8 cellular contexts compared by ENCODE assay signal in genomic region chr7:5665106-5666025, GRCh38.
DNase-seq lines count a peak whose midpoint lies in the region; ATAC-seq and TF ChIP-seq lines count a peak whose summit lies in the region.

No MANE protein-coding gene starts in this region.

- POLR2A ChIA-PET in SK-N-SH (lab: Yijun Ruan, JAX): interaction anchor here (0.5 to 1.0 kb wide), 3 partner anchors 13 to 167 kb away, joined by 3 read pairs; no protein-coding TSS in a partner anchor
- POLR2A ChIA-PET in activated naive CD8-positive, alpha-beta T cell treated with anti-CD3 and anti-CD28 coated beads, Interleukin-2, amount 10 ng/mL, durations not matched to agents 7 days and 5 days (lab: Charles Lee): interaction anchor here (0.7 to 1.2 kb wide), 4 partner anchors 23 to 171 kb away, joined by 3 to 4 read pairs (median 4); no protein-coding TSS in a partner anchor

- intact Hi-C loops in heart left ventricle (cut with DNase I) (loop anchor here in 9 of 10 donors (2.0 to 10.0 kb wide), 6 partner anchors 37 to 171 kb away; no protein-coding TSS in a partner anchor), prostate gland (cut with DNase I) (loop anchor here (5.0 to 10.0 kb wide), 2 partner anchors 37 to 431 kb away; no protein-coding TSS in a partner anchor)

- no peak overlapping the region for H3K4me2 ChIP-seq in SK-N-SH

- no peak overlapping the region for H3K9ac ChIP-seq in SK-N-SH

- H3K4me1 ChIP-seq in SK-N-SH (ENCODE audit: control insufficient read depth in 1 of 2, insufficient read depth in 2 of 2, low read depth in 1 of 2, low read length in 1 of 2): peaks cover 6 to 35% of the 10 kb centered on the region in 2 experiments; a peak in 2 of 4 replicates
- H3K4me1 ChIP-seq in heart left ventricle: peaks cover 0 to 61% (median 20%) of the 10 kb centered on the region in 12 donors
- peaks cover 5% of the 10 kb centered on the region for H3K4me1 ChIP-seq in prostate gland (replicated peaks)

- no peak for TF ChIP-seq EP300 in SK-N-SH (IDR thresholded peaks at IDR 0.05; ENCODE audit: borderline replicate concordance in 1 of 2, low read depth in 1 of 2, low read length in 1 of 2)

- TF ChIP-seq POLR2A in heart left ventricle (IDR thresholded peaks at IDR 0.05): no peak
- TF ChIP-seq POLR2A in prostate gland (IDR thresholded peaks at IDR 0.05): no peak

- H3K27ac ChIP-seq in SK-N-SH (ENCODE audit: low read depth in 2 of 2, low read length in 1 of 2) (0 out of 4 replicates have a peak overlapping the region, but pooled peaks have one; percentile 9 to 11), heart left ventricle (no peak overlapping the region), prostate gland (no peak overlapping the region)

- peaks cover 14% of the 10 kb centered on the region for H3F3A ChIP-seq in SK-N-SH (replicated peaks; ENCODE audit: insufficient read depth)

- H3K27ac Mint-ChIP-seq in activated naive CD8-positive, alpha-beta T cell treated with anti-CD3 and anti-CD28 coated beads, Interleukin-2, amount 10 ng/mL, durations not matched to agents 7 days and 5 days: no peak overlapping the region

- H3K4me3 Mint-ChIP-seq in activated naive CD8-positive, alpha-beta T cell treated with anti-CD3 and anti-CD28 coated beads, Interleukin-2, amount 10 ng/mL, durations not matched to agents 7 days and 5 days: no peak overlapping the region

- peak; percentile 72 for ATAC-seq in activated naive CD8-positive, alpha-beta T cell treated with anti-CD3 and anti-CD28 coated beads, Interleukin-2, amount 10 ng/mL, durations not matched to agents 7 days and 5 days (ENCODE audit: low read depth)
- ATAC-seq in heart left ventricle (peak; percentile 69 to 80 (median 78)), HG03469 (IDR thresholded peaks at IDR 0.05; ENCODE audit: unreplicated experiment) (no peak), HG03139 (IDR thresholded peaks at IDR 0.05; ENCODE audit: unreplicated experiment) (no peak)

- DNase-seq in NCI-H1092 (lab: John Stamatoyannopoulos, UW) (peak; percentile 54), SK-N-SH (peak; percentile 80), heart left ventricle (peak in 4 of 5 donors; percentile 55 to 77 (median 71)), prostate gland (ENCODE audit: low spot score) (peak; percentile 70)
- no peak for DNase-seq in activated naive CD8-positive, alpha-beta T cell treated with anti-CD3 and anti-CD28 coated beads, Interleukin-2, amount 10 ng/mL, durations not matched to agents 7 days and 5 days

- CTCF ChIA-PET in SK-N-SH (lab: Yijun Ruan, JAX): interaction anchor here (0.6 to 9.6 kb wide), 38 partner anchors 9 to 242 kb away, joined by 3 to 123 read pairs (median 7); no protein-coding TSS in a partner anchor

- H3K27me3 Mint-ChIP-seq in activated naive CD8-positive, alpha-beta T cell treated with anti-CD3 and anti-CD28 coated beads, Interleukin-2, amount 10 ng/mL, durations not matched to agents 7 days and 5 days: no peaks in the 10 kb centered on the region

- WGBS in SK-N-SH (ENCODE audit: low lambda C conversion rate): 76% methylated on average over 18 of the region's 18 CpGs
- WGBS in heart left ventricle, 4 donors: 69 to 74% (median 73%) methylated on average over 18 of the region's 18 CpGs
- WGBS in prostate gland: 64% methylated on average over 18 of the region's 18 CpGs

- H2AFZ ChIP-seq in SK-N-SH (ENCODE audit: low read depth): no peak overlapping the region

- H4K20me1 ChIP-seq in SK-N-SH (ENCODE audit: insufficient read depth): no peaks in the 10 kb centered on the region

- no peaks in the 10 kb centered on the region for H3K9me2 ChIP-seq in SK-N-SH

- H3K79me2 ChIP-seq in SK-N-SH (ENCODE audit: insufficient read depth): peaks cover 28% of the 10 kb centered on the region; the same call in 1 of the 2 replicates

- H3K4me1 Mint-ChIP-seq in activated naive CD8-positive, alpha-beta T cell treated with anti-CD3 and anti-CD28 coated beads, Interleukin-2, amount 10 ng/mL, durations not matched to agents 7 days and 5 days: peaks cover 16% of the 10 kb centered on the region

- no peaks in the 10 kb centered on the region for H3K27me3 ChIP-seq in SK-N-SH (ENCODE audit: insufficient read depth)
- no peaks in the 10 kb centered on the region for H3K27me3 ChIP-seq in heart left ventricle
- no peaks in the 10 kb centered on the region for H3K27me3 ChIP-seq in prostate gland (replicated peaks; ENCODE audit: insufficient read depth)

- H3K9me3 ChIP-seq in SK-N-SH (no peaks in the 10 kb centered on the region), heart left ventricle (no peaks in the 10 kb centered on the region), prostate gland (no peaks in the 10 kb centered on the region)

- H3K36me3 ChIP-seq in SK-N-SH (replicated peaks in 1 of 2; ENCODE audit: control insufficient read depth in 1 of 2, insufficient read depth in 2 of 2, low read length in 1 of 2) (peaks cover 8 to 24% of the 10 kb centered on the region in 2 experiments), heart left ventricle (peaks cover 0 to 29% (median 16%) of the 10 kb centered on the region in 9 donors), prostate gland (no peaks in the 10 kb centered on the region)

- H3K4me3 ChIP-seq in SK-N-SH (ENCODE audit: low read depth in 2 of 2, low read length in 1 of 2) (no peak overlapping the region; a peak in 1 of 4 replicates), heart left ventricle (no peak overlapping the region), prostate gland (no peak overlapping the region)

- no peaks in the 10 kb centered on the region for H3K9me3 Mint-ChIP-seq in activated naive CD8-positive, alpha-beta T cell treated with anti-CD3 and anti-CD28 coated beads, Interleukin-2, amount 10 ng/mL, durations not matched to agents 7 days and 5 days

- TF ChIP-seq CTCF in GM12872 (IDR thresholded peaks at IDR 0.05; ENCODE audit: insufficient read depth, low read depth, low read length) (peak; percentile 80), SK-N-SH (IDR thresholded peaks at IDR 0.05) (peak; percentile 99), heart left ventricle (IDR thresholded peaks at IDR 0.05) (peak; percentile 75 to 93 (median 86)), prostate gland (IDR thresholded peaks at IDR 0.05) (peak; percentile 40 to 81 (median 74))

- peaks cover 17% of the 10 kb centered on the region for H3K36me3 Mint-ChIP-seq in activated naive CD8-positive, alpha-beta T cell treated with anti-CD3 and anti-CD28 coated beads, Interleukin-2, amount 10 ng/mL, durations not matched to agents 7 days and 5 days

- TF ChIP-seq RAD21 in SK-N-SH (IDR thresholded peaks at IDR 0.05; ENCODE audit: low read length): peak; percentile 100

TF ChIP-seq in SK-N-SH, 30 proteins besides CTCF, POLR2A, EP300 and RAD21 (continues in another document):
- TF ChIP-seq SMC3 (IDR thresholded peaks at IDR 0.05; ENCODE audit: low read depth, low read length) (peak; percentile 95), RFX5 (IDR thresholded peaks at IDR 0.05; ENCODE audit: low read length) (peak; percentile 62; the same call in 1 of the 2 replicates), EZH2phosphoT487 (IDR thresholded peaks at IDR 0.05; ENCODE audit: borderline replicate concordance, low read depth) (no peak), MXI1 (IDR thresholded peaks at IDR 0.05; ENCODE audit: low read depth, low read length) (peak; percentile 56; the same call in 1 of the 2 replicates), REST (IDR thresholded peaks at IDR 0.05; ENCODE audit: low read depth, low read length) (no peak), USF2 (IDR thresholded peaks at IDR 0.05; ENCODE audit: borderline replicate concordance, low read depth, low read length) (no peak), CHD2 (IDR thresholded peaks at IDR 0.05; ENCODE audit: low read length, partially characterized antibody) (peak; percentile 48), RXRA (IDR thresholded peaks at IDR 0.05; ENCODE audit: borderline replicate concordance, low read depth) (no peak), FOXJ3 (CRISPR knock-in tag; IDR thresholded peaks at IDR 0.05) (no peak), PBX3 (IDR thresholded peaks at IDR 0.05) (peak; percentile 51)

Comparison
In these comparisons a context has a peak if more than half of its experiments do, and no peak if none do; other contexts are left out.
1. H3K27ac ChIP-seq: peak in SK-N-SH (2 of 2); none in heart left ventricle (0 of 12) and prostate gland (0 of 2).
2. ATAC-seq: peak in activated naive CD8-positive, alpha-beta T cell treated with anti-CD3 and anti-CD28 coated beads, Interleukin-2, amount 10 ng/mL, durations not matched to agents 7 days and 5 days (single experiment) and heart left ventricle (4 of 4); none in HG03469 (single experiment) and HG03139 (single experiment).
3. Peak in every context shown above with its lines, with median percentiles within 50 percentile points of each other: CTCF ChIP-seq.